10 cellular contexts compared by ENCODE assay signal in the genomic region with DNA sequence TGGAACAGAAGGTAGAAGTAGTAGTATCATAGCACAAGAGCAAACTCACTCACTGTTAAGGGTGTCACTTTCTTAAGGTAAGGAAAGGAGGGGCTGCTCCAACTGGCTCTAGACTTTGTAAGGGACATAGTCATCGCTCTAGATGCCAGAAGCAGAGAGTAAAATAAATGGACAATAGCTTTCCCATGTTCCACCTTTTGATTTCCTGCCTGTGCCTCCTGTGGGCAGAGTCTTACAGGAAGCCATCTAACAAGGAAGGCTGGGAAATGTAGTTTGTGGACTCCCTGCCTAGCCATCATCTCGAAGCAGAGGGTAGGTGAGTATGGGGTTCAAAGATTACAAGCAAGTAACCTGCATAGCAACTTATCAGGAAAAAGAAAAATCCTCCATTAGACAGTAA. TPM values are rescaled to one million over a fixed set of nuclear protein-coding genes. Genes with fewer than 3 reads are reported as not detected.
DNase-seq lines count a peak whose midpoint lies in the region; ATAC-seq and TF ChIP-seq lines count a peak whose summit lies in the region.
"Had no signal": no experiment of that assay in that cellular context is flagged by ENCODE, and none has a peak within 500 bp of the region (broad histone marks: within the 10 kb centered on the region; RNA-seq: fewer than 3 reads in every experiment).

No MANE protein-coding gene starts in this region.

- H3K36me3 ChIP-seq in A673 (ENCODE audit: insufficient read depth, low read length, poor library complexity, severe bottlenecking) (peaks cover 8% of the 10 kb centered on the region), GM23248 (ENCODE audit: low read depth) (no peaks in the 10 kb centered on the region), OCI-LY3 (replicated peaks; ENCODE audit: low read depth, low read length) (no peaks in the 10 kb centered on the region)

- BruUV-seq in A673 (replicated peaks; lab: Mats Ljungman, UMichigan): no TSS peak

- H3K4me2 ChIP-seq in GM23248 (ENCODE audit: unreplicated experiment): no peak overlapping the region
- peak overlapping the region; percentile 32 for H3K4me2 ChIP-seq in OCI-LY3 (ENCODE audit: low read length)

- POLR2A ChIA-PET in A673 (lab: Charles Lee; ENCODE audit: low non-redundant PET): no interaction called here

- intact Hi-C loops in A673 (cut with micrococcal nuclease; ENCODE audit: unreplicated experiment): no loop called here

- H3K79me2 ChIP-seq in GM23248 (ENCODE audit: insufficient read depth): peaks cover 31% of the 10 kb centered on the region
- H3K79me2 ChIP-seq in OCI-LY3 (ENCODE audit: low read length): peaks cover 29% of the 10 kb centered on the region

- no peak overlapping the region for H3K4me3 ChIP-seq in A673 (ENCODE audit: low read depth, low read length, poor library complexity, severe bottlenecking)
- no peak overlapping the region for H3K4me3 ChIP-seq in GM23248
- no peak overlapping the region for H3K4me3 ChIP-seq in OCI-LY3 (ENCODE audit: low read length)
- H3K4me3 ChIP-seq: BLaER1 treated with 17β-estradiol and CSF1 and Interleukin-3, amounts not matched to agents 10 nM and 100 nM had no signal

- ATAC-seq in GM19324 (IDR thresholded peaks at IDR 0.05; ENCODE audit: low FRiP score, unreplicated experiment) (no peak), HG02642 (IDR thresholded peaks at IDR 0.05; ENCODE audit: poor library complexity, unreplicated experiment) (no peak), GM18868 (IDR thresholded peaks at IDR 0.05; ENCODE audit: unreplicated experiment) (no peak)

- no peak overlapping the region for H3K9ac ChIP-seq in GM23248
- H3K9ac ChIP-seq in OCI-LY3 (ENCODE audit: low read length): no peak overlapping the region
- H3K9ac ChIP-seq: BLaER1 treated with 17β-estradiol and CSF1 and Interleukin-3, amounts not matched to agents 10 nM and 100 nM had no signal

- CTCF ChIA-PET in A673 (lab: Charles Lee): interaction anchor here (1.9 kb wide), 1 partner anchor 260 kb away, joined by 7 read pairs; no protein-coding TSS in a partner anchor

- H3K4me1 ChIP-seq in A673 (ENCODE audit: insufficient read depth, low read length, poor library complexity, severe bottlenecking): peaks cover 12% of the 10 kb centered on the region
- peaks cover 15% of the 10 kb centered on the region for H3K4me1 ChIP-seq in GM23248 (ENCODE audit: insufficient read depth)
- peaks cover 21% of the 10 kb centered on the region for H3K4me1 ChIP-seq in OCI-LY3 (ENCODE audit: low read length)

- no peaks in the 10 kb centered on the region for H3K9me2 ChIP-seq in GM23248 (ENCODE audit: insufficient read depth)

- H2AFZ ChIP-seq in GM23248: peak overlapping the region; percentile 52
- H2AFZ ChIP-seq in OCI-LY3 (ENCODE audit: low read depth, low read length): peak overlapping the region; percentile 25

- peaks cover 16% of the 10 kb centered on the region; the same call in 1 of the 2 replicates for H3F3A ChIP-seq in GM23248 (ENCODE audit: insufficient read depth)

- WGBS in GM23248 (ENCODE audit: low coverage in 1 of 2, low lambda C conversion rate in 2 of 2, missing lambda C conversion rate in 2 of 2), 2 experiments: 0 to 3% methylated on average over 2 of the region's 2 CpGs

- H3K27ac ChIP-seq in A673 (ENCODE audit: low read depth, low read length, poor library complexity, severe bottlenecking) (no peak overlapping the region), GM23248 (no peak overlapping the region), OCI-LY3 (ENCODE audit: low read length) (no peak overlapping the region)
- H3K27ac ChIP-seq: BLaER1 treated with 17β-estradiol and CSF1 and Interleukin-3, amounts not matched to agents 10 nM and 100 nM had no signal

- H4K20me1 ChIP-seq in GM23248 (ENCODE audit: insufficient read depth) (no peaks in the 10 kb centered on the region), OCI-LY3 (ENCODE audit: insufficient read depth, low read length) (0 out of 2 replicates have a peak, but pooled peaks cover 9% of the 10 kb centered on the region)

- TF ChIP-seq CTCF in A673 (conservative IDR thresholded peaks at IDR 0.05; ENCODE audit: low read depth, low read length) (no peak), OCI-LY3 (IDR thresholded peaks at IDR 0.05; ENCODE audit: low read depth, low read length) (no peak)

- DNase-seq in A673 (ENCODE audit: low spot score) (peak; percentile 31), GM23248 (no peak), foreskin melanocyte (peak; percentile 17), T-helper 2 cell (no peak)
- DNase-seq: activated naive CD4-positive, alpha-beta T cell treated with Interleukin-2 at 50 U/mL for 16 hours had no signal

- H3K9me3 ChIP-seq in A673 (ENCODE audit: low read depth, low read length, poor library complexity, severe bottlenecking) (no peaks in the 10 kb centered on the region), GM23248 (ENCODE audit: low read depth) (no peaks in the 10 kb centered on the region), OCI-LY3 (ENCODE audit: insufficient read depth, low read length) (no peaks in the 10 kb centered on the region)
- H3K9me3 ChIP-seq: BLaER1 treated with 17β-estradiol and CSF1 and Interleukin-3, amounts not matched to agents 10 nM and 100 nM had no signal

- in situ Hi-C loops in GM23248 (cut with MboI): loop anchor here (25.0 kb wide), 1 partner anchor 146 kb away; no protein-coding TSS in a partner anchor

- H3K27me3 ChIP-seq in A673 (replicated peaks; ENCODE audit: insufficient read depth, low read depth, low read length, poor library complexity) (no peaks in the 10 kb centered on the region), GM23248 (replicated peaks; ENCODE audit: insufficient read depth) (no peaks in the 10 kb centered on the region), OCI-LY3 (ENCODE audit: low read depth, low read length) (no peaks in the 10 kb centered on the region)
- H3K27me3 ChIP-seq: BLaER1 treated with 17β-estradiol and CSF1 and Interleukin-3, amounts not matched to agents 10 nM and 100 nM had no signal

RNA-seq across cellular contexts. Expression of gene METTL14, which starts 1.7 kb away (rescaled TPM):
- 51.6 and 57.6 TPM in 2 replicates for total RNA-seq in A673 (2021)
- 8.9 and 21.9 TPM in 2 replicates for total RNA-seq in GM23248 (2014; rRNA removed; shearing (Covaris generic))
- polyA plus RNA-seq in GM23248 (2016; fragmentation: Nextera tagmentation; extraction: Ambion mirVana): 38.9 and 41.4 TPM in 2 replicates

Comparison
In these comparisons a context has a peak if more than half of its experiments do, and no peak if none do; other contexts are left out.
1. DNase-seq: peak in A673 (single experiment) and foreskin melanocyte (single experiment); none in GM23248 (single experiment) and T-helper 2 cell (0 of 5).